1 cellular context compared by ENCODE assay signal in the genomic region with DNA sequence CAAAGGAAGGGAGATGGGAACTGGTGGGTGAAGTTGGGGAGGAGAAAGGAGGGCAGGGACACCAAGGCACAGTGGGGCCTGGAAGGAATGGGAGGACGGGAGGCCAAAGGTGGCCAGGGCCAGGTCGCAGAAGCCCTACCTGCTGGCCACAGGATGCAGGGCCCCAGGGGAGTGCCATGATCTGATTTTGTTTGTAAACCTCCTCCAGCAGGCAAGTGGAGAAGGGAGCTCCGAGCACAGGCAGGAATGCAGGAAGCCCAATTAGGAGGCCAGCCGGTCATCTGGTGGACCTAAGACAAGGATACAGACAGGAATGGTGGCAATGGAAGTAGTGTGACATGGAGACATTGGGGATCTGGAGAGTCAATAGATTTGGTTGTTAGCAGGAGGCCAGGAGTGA.
TF ChIP-seq lines count a peak whose summit lies in the region.

No MANE protein-coding gene starts in this region.

TF ChIP-seq in H1, 55 proteins besides CTCF, POLR2A, EP300 and RAD21:
- TF ChIP-seq NANOG (IDR thresholded peaks at IDR 0.05; ENCODE audit: insufficient read depth, low read depth, low read length, poor library complexity, severe bottlenecking) (no peak), KDM4A (IDR thresholded peaks at IDR 0.05; ENCODE audit: low read depth, low read length, severe bottlenecking) (no peak), ZNF274 (IDR thresholded peaks at IDR 0.05; ENCODE audit: borderline replicate concordance, extremely low read depth, low read length) (no peak)
- TF ChIP-seq, protein P1, sequence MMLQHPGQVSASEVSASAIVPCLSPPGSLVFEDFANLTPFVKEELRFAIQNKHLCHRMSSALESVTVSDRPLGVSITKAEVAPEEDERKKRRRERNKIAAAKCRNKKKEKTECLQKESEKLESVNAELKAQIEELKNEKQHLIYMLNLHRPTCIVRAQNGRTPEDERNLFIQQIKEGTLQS (IDR thresholded peaks at IDR 0.05; ENCODE audit: insufficient read depth, low read depth, low read length) = no peak
- TF ChIP-seq, protein P2, sequence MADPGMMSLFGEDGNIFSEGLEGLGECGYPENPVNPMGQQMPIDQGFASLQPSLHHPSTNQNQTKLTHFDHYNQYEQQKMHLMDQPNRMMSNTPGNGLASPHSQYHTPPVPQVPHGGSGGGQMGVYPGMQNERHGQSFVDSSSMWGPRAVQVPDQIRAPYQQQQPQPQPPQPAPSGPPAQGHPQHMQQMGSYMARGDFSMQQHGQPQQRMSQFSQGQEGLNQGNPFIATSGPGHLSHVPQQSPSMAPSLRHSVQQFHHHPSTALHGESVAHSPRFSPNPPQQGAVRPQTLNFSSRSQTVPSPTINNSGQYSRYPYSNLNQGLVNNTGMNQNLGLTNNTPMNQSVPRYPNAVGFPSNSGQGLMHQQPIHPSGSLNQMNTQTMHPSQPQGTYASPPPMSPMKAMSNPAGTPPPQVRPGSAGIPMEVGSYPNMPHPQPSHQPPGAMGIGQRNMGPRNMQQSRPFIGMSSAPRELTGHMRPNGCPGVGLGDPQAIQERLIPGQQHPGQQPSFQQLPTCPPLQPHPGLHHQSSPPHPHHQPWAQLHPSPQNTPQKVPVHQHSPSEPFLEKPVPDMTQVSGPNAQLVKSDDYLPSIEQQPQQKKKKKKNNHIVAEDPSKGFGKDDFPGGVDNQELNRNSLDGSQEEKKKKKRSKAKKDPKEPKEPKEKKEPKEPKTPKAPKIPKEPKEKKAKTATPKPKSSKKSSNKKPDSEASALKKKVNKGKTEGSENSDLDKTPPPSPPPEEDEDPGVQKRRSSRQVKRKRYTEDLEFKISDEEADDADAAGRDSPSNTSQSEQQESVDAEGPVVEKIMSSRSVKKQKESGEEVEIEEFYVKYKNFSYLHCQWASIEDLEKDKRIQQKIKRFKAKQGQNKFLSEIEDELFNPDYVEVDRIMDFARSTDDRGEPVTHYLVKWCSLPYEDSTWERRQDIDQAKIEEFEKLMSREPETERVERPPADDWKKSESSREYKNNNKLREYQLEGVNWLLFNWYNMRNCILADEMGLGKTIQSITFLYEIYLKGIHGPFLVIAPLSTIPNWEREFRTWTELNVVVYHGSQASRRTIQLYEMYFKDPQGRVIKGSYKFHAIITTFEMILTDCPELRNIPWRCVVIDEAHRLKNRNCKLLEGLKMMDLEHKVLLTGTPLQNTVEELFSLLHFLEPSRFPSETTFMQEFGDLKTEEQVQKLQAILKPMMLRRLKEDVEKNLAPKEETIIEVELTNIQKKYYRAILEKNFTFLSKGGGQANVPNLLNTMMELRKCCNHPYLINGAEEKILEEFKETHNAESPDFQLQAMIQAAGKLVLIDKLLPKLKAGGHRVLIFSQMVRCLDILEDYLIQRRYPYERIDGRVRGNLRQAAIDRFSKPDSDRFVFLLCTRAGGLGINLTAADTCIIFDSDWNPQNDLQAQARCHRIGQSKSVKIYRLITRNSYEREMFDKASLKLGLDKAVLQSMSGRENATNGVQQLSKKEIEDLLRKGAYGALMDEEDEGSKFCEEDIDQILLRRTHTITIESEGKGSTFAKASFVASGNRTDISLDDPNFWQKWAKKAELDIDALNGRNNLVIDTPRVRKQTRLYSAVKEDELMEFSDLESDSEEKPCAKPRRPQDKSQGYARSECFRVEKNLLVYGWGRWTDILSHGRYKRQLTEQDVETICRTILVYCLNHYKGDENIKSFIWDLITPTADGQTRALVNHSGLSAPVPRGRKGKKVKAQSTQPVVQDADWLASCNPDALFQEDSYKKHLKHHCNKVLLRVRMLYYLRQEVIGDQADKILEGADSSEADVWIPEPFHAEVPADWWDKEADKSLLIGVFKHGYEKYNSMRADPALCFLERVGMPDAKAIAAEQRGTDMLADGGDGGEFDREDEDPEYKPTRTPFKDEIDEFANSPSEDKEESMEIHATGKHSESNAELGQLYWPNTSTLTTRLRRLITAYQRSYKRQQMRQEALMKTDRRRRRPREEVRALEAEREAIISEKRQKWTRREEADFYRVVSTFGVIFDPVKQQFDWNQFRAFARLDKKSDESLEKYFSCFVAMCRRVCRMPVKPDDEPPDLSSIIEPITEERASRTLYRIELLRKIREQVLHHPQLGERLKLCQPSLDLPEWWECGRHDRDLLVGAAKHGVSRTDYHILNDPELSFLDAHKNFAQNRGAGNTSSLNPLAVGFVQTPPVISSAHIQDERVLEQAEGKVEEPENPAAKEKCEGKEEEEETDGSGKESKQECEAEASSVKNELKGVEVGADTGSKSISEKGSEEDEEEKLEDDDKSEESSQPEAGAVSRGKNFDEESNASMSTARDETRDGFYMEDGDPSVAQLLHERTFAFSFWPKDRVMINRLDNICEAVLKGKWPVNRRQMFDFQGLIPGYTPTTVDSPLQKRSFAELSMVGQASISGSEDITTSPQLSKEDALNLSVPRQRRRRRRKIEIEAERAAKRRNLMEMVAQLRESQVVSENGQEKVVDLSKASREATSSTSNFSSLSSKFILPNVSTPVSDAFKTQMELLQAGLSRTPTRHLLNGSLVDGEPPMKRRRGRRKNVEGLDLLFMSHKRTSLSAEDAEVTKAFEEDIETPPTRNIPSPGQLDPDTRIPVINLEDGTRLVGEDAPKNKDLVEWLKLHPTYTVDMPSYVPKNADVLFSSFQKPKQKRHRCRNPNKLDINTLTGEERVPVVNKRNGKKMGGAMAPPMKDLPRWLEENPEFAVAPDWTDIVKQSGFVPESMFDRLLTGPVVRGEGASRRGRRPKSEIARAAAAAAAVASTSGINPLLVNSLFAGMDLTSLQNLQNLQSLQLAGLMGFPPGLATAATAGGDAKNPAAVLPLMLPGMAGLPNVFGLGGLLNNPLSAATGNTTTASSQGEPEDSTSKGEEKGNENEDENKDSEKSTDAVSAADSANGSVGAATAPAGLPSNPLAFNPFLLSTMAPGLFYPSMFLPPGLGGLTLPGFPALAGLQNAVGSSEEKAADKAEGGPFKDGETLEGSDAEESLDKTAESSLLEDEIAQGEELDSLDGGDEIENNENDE (IDR thresholded peaks at IDR 0.05; ENCODE audit: insufficient replicate concordance, low read length) = no peak
TF ChIP-seq in H1: peak in this region for 0.
